16 cellular contexts compared by ENCODE assay signal in the genomic region with DNA sequence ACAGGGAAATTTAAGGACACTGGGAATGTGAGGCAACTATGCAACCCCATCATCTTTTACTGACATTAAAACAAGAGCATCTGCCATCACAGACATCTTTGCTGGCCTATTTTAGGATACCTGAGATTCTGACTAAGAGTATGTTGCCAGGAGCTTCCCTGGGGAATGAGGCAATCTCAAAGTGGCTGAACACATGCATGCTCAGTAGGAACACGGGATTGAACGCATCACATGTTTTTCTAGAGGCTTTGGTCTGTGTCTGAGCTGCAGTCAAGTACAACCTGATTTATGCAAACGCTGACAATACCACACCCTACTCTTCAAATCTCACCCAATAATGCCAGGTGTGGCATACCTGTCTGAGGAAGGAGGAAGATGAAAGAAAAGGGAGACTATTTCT.
"Had no signal": no experiment of that assay in that cellular context is flagged by ENCODE, and none has a peak within 500 bp of the region (broad histone marks: within the 10 kb centered on the region; RNA-seq: fewer than 3 reads in every experiment).

No MANE protein-coding gene starts in this region.

- H3K27me3 ChIP-seq: colonic mucosa, left lung, transverse colon, vagina had no signal

- FAIRE-seq: keratinocyte had no signal

- DNase-seq: activated CD4-positive, alpha-beta T cell treated with anti-CD3 and anti-CD28 coated beads for 4 hours; activated CD8-positive, alpha-beta T cell treated with anti-CD3 and anti-CD28 coated beads for 36 hours; activated naive CD4-positive, alpha-beta T cell treated with anti-CD3 and anti-CD28 coated beads for 36 hours; activated naive CD8-positive, alpha-beta T cell treated with anti-CD3 and anti-CD28 coated beads, Interleukin-2, amount 50 U/mL, for 24 hours; activated T-cell treated with anti-CD3 and anti-CD28 coated beads, Interleukin-2, amount 50 U/mL, for 1 hour; colonic mucosa; endodermal cell; foreskin melanocyte; left lung; midbrain; nephron progenitor cell; occipital lobe; posterior cingulate gyrus; transverse colon had no signal

- H3K27ac ChIP-seq: colonic mucosa, left lung, transverse colon, vagina had no signal

- H3K4me1 ChIP-seq: colonic mucosa, left lung, transverse colon, vagina had no signal

- H3K36me3 ChIP-seq: colonic mucosa, left lung, transverse colon, vagina had no signal

- H3K4me3 ChIP-seq: colonic mucosa, left lung, transverse colon, vagina had no signal
